24 cellular contexts compared by ENCODE assay signal in the genomic region with DNA sequence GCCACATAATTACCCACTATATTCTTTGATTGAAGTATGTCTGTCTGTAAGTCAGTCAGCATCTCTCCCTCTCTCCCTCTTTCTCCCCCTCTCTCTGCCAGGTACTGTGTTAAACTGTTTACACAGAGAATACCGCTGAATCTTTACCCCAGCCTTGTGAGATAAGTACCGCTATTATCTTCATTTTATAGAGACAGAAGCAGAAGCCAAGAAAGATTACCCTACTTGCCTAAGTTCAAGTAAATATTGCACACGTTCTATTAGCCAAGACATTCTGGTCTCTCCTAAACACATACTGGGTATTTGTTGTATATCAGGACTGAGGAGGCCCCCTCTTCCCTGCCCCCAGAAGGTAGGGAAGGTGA. TPM values are rescaled to one million over a fixed set of nuclear protein-coding genes. Genes with fewer than 3 reads are reported as not detected.
A peak's percentile ranks its signal among the peaks of the same experiment; 100 is the strongest.
DNase-seq lines count a peak whose midpoint lies in the region; ATAC-seq and TF ChIP-seq lines count a peak whose summit lies in the region.
"Had no signal": no experiment of that assay in that cellular context is flagged by ENCODE, and none has a peak within 500 bp of the region (broad histone marks: within the 10 kb centered on the region; RNA-seq: fewer than 3 reads in every experiment).

No MANE protein-coding gene starts in this region.

- WGBS in endodermal cell (ENCODE audit: insufficient coverage in 1 of 2, insufficient read length in 1 of 2), 2 experiments = 5% methylated on average over 2 of the region's 3 CpGs; no CpG with 5 or more reads in 1 of the 2 experiments
- WGBS in trophoblast cell (ENCODE audit: extremely low coverage, insufficient coverage, insufficient read length) = no CpG with 5 or more reads among the region's 3 CpGs
- 2 to 3% methylated on average over 3 of the region's 3 CpGs for WGBS in GM23248 (ENCODE audit: low coverage in 1 of 2, low lambda C conversion rate in 2 of 2, missing lambda C conversion rate in 2 of 2), 2 experiments

- H3K27me3 ChIP-seq in endodermal cell (ENCODE audit: control insufficient read depth, insufficient read depth, low read length, poor library complexity, severe bottlenecking) (peaks cover 94% of the 10 kb centered on the region), trophoblast cell (ENCODE audit: insufficient read depth, low read length) (peaks cover 44% of the 10 kb centered on the region), GM23248 (replicated peaks; ENCODE audit: insufficient read depth) (peaks cover 23% of the 10 kb centered on the region)
- H3K27me3 ChIP-seq: thyroid gland had no signal

- no peak overlapping the region for H2BK5ac ChIP-seq in trophoblast cell (ENCODE audit: low read depth, low read length, poor library complexity)

- H3K4me1 Mint-ChIP-seq in natural killer cell treated with Interleukin-12 subunit alpha and Interleukin-12 subunit beta and Interleukin-15 and Interleukin-18, amount 100 ng/mL, for 72 hours (ENCODE audit: low read depth in 2 of 2) = peaks cover 3 to 6% of the 10 kb centered on the region in 2 donors
- no peaks in the 10 kb centered on the region for H3K4me1 Mint-ChIP-seq in natural killer cell
- peaks cover 12% of the 10 kb centered on the region for H3K4me1 Mint-ChIP-seq in endodermal cell
- H3K4me1 Mint-ChIP-seq in stimulated activated memory B cell treated with anti-CD40 and anti-IgM and Interleukin-4, amounts not matched to agents 10 μg/mL and 1 μg/mL and 100 μg/mL, for 72 hours = peaks cover 8% of the 10 kb centered on the region

- H3K36me3 ChIP-seq in endodermal cell (ENCODE audit: control insufficient read depth, insufficient read depth, low read length) (no peaks in the 10 kb centered on the region), trophoblast cell (ENCODE audit: control insufficient read depth in 1 of 2, insufficient read depth in 2 of 2, low read length in 2 of 2) (no peaks in the 10 kb centered on the region), GM23248 (ENCODE audit: low read depth) (no peaks in the 10 kb centered on the region)
- H3K36me3 ChIP-seq: left ventricle myocardium inferior, thyroid gland had no signal

- H3F3A ChIP-seq in GM23248 (ENCODE audit: insufficient read depth) = no peaks in the 10 kb centered on the region

- H3K9me3 Mint-ChIP-seq in natural killer cell treated with Interleukin-12 subunit alpha and Interleukin-12 subunit beta and Interleukin-15 and Interleukin-18, amount 100 ng/mL, for 72 hours = no peaks in the 10 kb centered on the region
- H3K9me3 Mint-ChIP-seq in natural killer cell (no peaks in the 10 kb centered on the region), endodermal cell (peaks cover 64% of the 10 kb centered on the region)
- H3K9me3 Mint-ChIP-seq in stimulated activated memory B cell treated with anti-CD40 and anti-IgM and Interleukin-4, amounts not matched to agents 10 μg/mL and 1 μg/mL and 100 μg/mL, for 72 hours = no peaks in the 10 kb centered on the region
- H3K9me3 Mint-ChIP-seq: HFFc6 had no signal

- H2AK5ac ChIP-seq in trophoblast cell (ENCODE audit: low read length) = no peak overlapping the region

- H4K12ac ChIP-seq in trophoblast cell (ENCODE audit: low read depth, low read length) = no peak overlapping the region

- peak overlapping the region; percentile 12 for H3K4me3 Mint-ChIP-seq in natural killer cell treated with Interleukin-12 subunit alpha and Interleukin-12 subunit beta and Interleukin-15 and Interleukin-18, amount 100 ng/mL, for 72 hours
- H3K4me3 Mint-ChIP-seq in natural killer cell (no peak overlapping the region), endodermal cell (peak overlapping the region; percentile 32)
- peak overlapping the region; percentile 30 for H3K4me3 Mint-ChIP-seq in stimulated activated memory B cell treated with anti-CD40 and anti-IgM and Interleukin-4, amounts not matched to agents 10 μg/mL and 1 μg/mL and 100 μg/mL, for 72 hours
- H3K4me3 Mint-ChIP-seq: HFFc6, mesothelial cell of epicardium had no signal

- H3K9ac ChIP-seq in endodermal cell (ENCODE audit: extremely low read depth, low read length, poor library complexity, severe bottlenecking) = no peak overlapping the region
- no peak overlapping the region for H3K9ac ChIP-seq in trophoblast cell (ENCODE audit: low read length)
- no peak overlapping the region for H3K9ac ChIP-seq in GM23248
- H3K9ac ChIP-seq: KMS-11 had no signal

- TF ChIP-seq CTCF in natural killer cell (IDR thresholded peaks at IDR 0.05) = no peak
- no peak for TF ChIP-seq CTCF in endodermal cell (conservative IDR thresholded peaks at IDR 0.05)

- no peak overlapping the region for H2BK12ac ChIP-seq in trophoblast cell (ENCODE audit: low read length)

- no peak for DNase-seq in natural killer cell treated with Interleukin-12 subunit alpha and Interleukin-12 subunit beta and Interleukin-15 and Interleukin-18, amount 100 ng/mL, for 72 hours (ENCODE audit: low spot score)
- DNase-seq in natural killer cell = no peak
- DNase-seq in NCI-H69 (lab: John Stamatoyannopoulos, UW) = peak; percentile 23
- no peak for DNase-seq in endodermal cell
- no peak for DNase-seq in trophoblast cell
- DNase-seq in GM23248 = no peak
- DNase-seq: activated CD8-positive, alpha-beta memory T cell treated with anti-CD3 and anti-CD28 coated beads, Interleukin-2, amount 50 U/mL, for 4 hours; activated effector memory CD4-positive, alpha-beta T cell treated with anti-CD3 and anti-CD28 coated beads, Interleukin-2, amount 50 U/mL, for 16 hours; amygdala; central memory CD4-positive, alpha-beta T cell; DMS79; HFFc6; left ventricle myocardium inferior; NCI-H187 treated with DMSO at 0.1 percent for 48 hours; small intestine; stimulated activated naive CD4-positive, alpha-beta T cell treated with Interleukin-2 at 50 U/mL for 16 hours; thyroid gland had no signal

- H3K9me3 ChIP-seq in endodermal cell (ENCODE audit: control insufficient read depth, low read length) = no peaks in the 10 kb centered on the region
- H3K9me3 ChIP-seq in trophoblast cell (ENCODE audit: insufficient read depth, low read depth, low read length) = peaks cover 8% of the 10 kb centered on the region
- H3K9me3 ChIP-seq in GM23248 (ENCODE audit: low read depth) = no peaks in the 10 kb centered on the region
- H3K9me3 ChIP-seq: left ventricle myocardium inferior, thyroid gland had no signal

- H3K18ac ChIP-seq in trophoblast cell (ENCODE audit: low read length) = no peak overlapping the region

- peaks cover 28 to 43% of the 10 kb centered on the region in 2 donors for H3K27me3 Mint-ChIP-seq in natural killer cell treated with Interleukin-12 subunit alpha and Interleukin-12 subunit beta and Interleukin-15 and Interleukin-18, amount 100 ng/mL, for 72 hours
- peaks cover 31 to 62% of the 10 kb centered on the region in 2 donors for H3K27me3 Mint-ChIP-seq in natural killer cell (ENCODE audit: low read depth in 2 of 2)
- H3K27me3 Mint-ChIP-seq in endodermal cell (ENCODE audit: insufficient read depth) = peaks cover 48% of the 10 kb centered on the region
- H3K27me3 Mint-ChIP-seq in stimulated activated memory B cell treated with anti-CD40 and anti-IgM and Interleukin-4, amounts not matched to agents 10 μg/mL and 1 μg/mL and 100 μg/mL, for 72 hours = peaks cover 18% of the 10 kb centered on the region

- no peaks in the 10 kb centered on the region for H3K36me3 Mint-ChIP-seq in natural killer cell treated with Interleukin-12 subunit alpha and Interleukin-12 subunit beta and Interleukin-15 and Interleukin-18, amount 100 ng/mL, for 72 hours
- no peaks in the 10 kb centered on the region for H3K36me3 Mint-ChIP-seq in natural killer cell
- no peaks in the 10 kb centered on the region for H3K36me3 Mint-ChIP-seq in endodermal cell (ENCODE audit: low read depth)
- H3K36me3 Mint-ChIP-seq in stimulated activated memory B cell treated with anti-CD40 and anti-IgM and Interleukin-4, amounts not matched to agents 10 μg/mL and 1 μg/mL and 100 μg/mL, for 72 hours = no peaks in the 10 kb centered on the region
- H3K36me3 Mint-ChIP-seq: mesothelial cell of epicardium had no signal

- no peak overlapping the region for H4K8ac ChIP-seq in trophoblast cell (ENCODE audit: low read depth, low read length)

- H3K23ac ChIP-seq in trophoblast cell (ENCODE audit: low read length) = no peak overlapping the region

- intact Hi-C loops in natural killer cell (cut with micrococcal nuclease) = no loop called here

- H3K4me3 ChIP-seq in endodermal cell (ENCODE audit: low read length) (peak overlapping the region; percentile 62), trophoblast cell (ENCODE audit: low read depth, low read length) (no peak overlapping the region), GM23248 (no peak overlapping the region)
- H3K4me3 ChIP-seq: thyroid gland had no signal

- H4K91ac ChIP-seq in trophoblast cell (ENCODE audit: low read depth, low read length) = no peak overlapping the region

- H3K4me2 ChIP-seq in trophoblast cell (ENCODE audit: low read length) (no peak overlapping the region), GM23248 (ENCODE audit: unreplicated experiment) (no peak overlapping the region)
- H3K4me2 ChIP-seq: KMS-11 had no signal

- no peaks in the 10 kb centered on the region for H3K79me1 ChIP-seq in trophoblast cell (ENCODE audit: low read length)

- ATAC-seq in natural killer cell treated with Interleukin-12 subunit alpha and Interleukin-12 subunit beta and Interleukin-15 and Interleukin-18, amount 100 ng/mL, for 72 hours = no peak
- no peak for ATAC-seq in natural killer cell
- ATAC-seq in stimulated activated memory B cell treated with anti-CD40 and anti-IgM and Interleukin-4, amounts not matched to agents 10 μg/mL and 1 μg/mL and 100 μg/mL, for 72 hours = no peak
- no peak for ATAC-seq in HG03442 (IDR thresholded peaks at IDR 0.05; ENCODE audit: unreplicated experiment)

- no peak overlapping the region for H3K27ac Mint-ChIP-seq in natural killer cell treated with Interleukin-12 subunit alpha and Interleukin-12 subunit beta and Interleukin-15 and Interleukin-18, amount 100 ng/mL, for 72 hours
- H3K27ac Mint-ChIP-seq in natural killer cell = no peak overlapping the region
- no peak overlapping the region for H3K27ac Mint-ChIP-seq in endodermal cell
- no peak overlapping the region for H3K27ac Mint-ChIP-seq in stimulated activated memory B cell treated with anti-CD40 and anti-IgM and Interleukin-4, amounts not matched to agents 10 μg/mL and 1 μg/mL and 100 μg/mL, for 72 hours
- H3K27ac Mint-ChIP-seq: HFFc6, mesothelial cell of epicardium had no signal

- no peaks in the 10 kb centered on the region for H3K9me2 ChIP-seq in GM23248 (ENCODE audit: insufficient read depth)

- no peaks in the 10 kb centered on the region for H3K79me2 ChIP-seq in trophoblast cell (ENCODE audit: control insufficient read depth, insufficient read depth, low read length, poor library complexity)
- H3K79me2 ChIP-seq in GM23248 (ENCODE audit: insufficient read depth) = no peaks in the 10 kb centered on the region

- H3K4me1 ChIP-seq in endodermal cell (ENCODE audit: control insufficient read depth, insufficient read depth, low read length) (no peaks in the 10 kb centered on the region), trophoblast cell (ENCODE audit: control insufficient read depth in 1 of 2, insufficient read depth in 2 of 2, low read length in 2 of 2) (peaks cover 0 to 3% of the 10 kb centered on the region in 2 experiments), GM23248 (ENCODE audit: insufficient read depth) (no peaks in the 10 kb centered on the region)
- H3K4me1 ChIP-seq: thyroid gland had no signal

- H3K4ac ChIP-seq in trophoblast cell (ENCODE audit: low read depth, low read length) = no peak overlapping the region

- H2AFZ ChIP-seq in trophoblast cell (ENCODE audit: insufficient read depth, low read length, poor library complexity) = no peak overlapping the region
- no peak overlapping the region for H2AFZ ChIP-seq in GM23248

- H4K20me1 ChIP-seq in GM23248 (ENCODE audit: insufficient read depth) = no peaks in the 10 kb centered on the region

- H2BK120ac ChIP-seq in trophoblast cell (ENCODE audit: insufficient read depth, low read length, poor library complexity) = no peak overlapping the region

- H3K27ac ChIP-seq in endodermal cell (ENCODE audit: low read depth, low read length) (no peak overlapping the region), trophoblast cell (ENCODE audit: low read depth, low read length) (no peak overlapping the region), GM23248 (no peak overlapping the region)
- H3K27ac ChIP-seq: epithelial cell of prostate, KMS-11, left ventricle myocardium inferior, thyroid gland had no signal

- no peak overlapping the region for H3K14ac ChIP-seq in trophoblast cell (ENCODE audit: low read length)

- in situ Hi-C loops in GM23248 (cut with MboI) = no loop called here

RNA-seq across cellular contexts. Expression of gene GPR101, which starts 0.7 kb away (rescaled TPM):
- not detected for total RNA-seq in natural killer cell treated with Interleukin-12 subunit alpha and Interleukin-12 subunit beta and Interleukin-15 and Interleukin-18, amount 100 ng/mL, for 72 hours
- total RNA-seq in natural killer cell (under 1 TPM in 2 of 3 donors, not detected in 1; 0.23 to 0.33 TPM), endodermal cell (not detected)
- not detected for polyA plus RNA-seq in endodermal cell (2013, experiment 1 of 2)
- not detected for polyA plus RNA-seq in endodermal cell (2013, experiment 2 of 2)
- not detected in 2 replicates for polyA plus RNA-seq in trophoblast cell (2013)
- not detected in 2 replicates for total RNA-seq in GM23248 (2014; rRNA removed; shearing (Covaris generic))
- polyA plus RNA-seq in GM23248 (2016; fragmentation: Nextera tagmentation; extraction: Ambion mirVana) = not detected in 2 replicates
- total RNA-seq: dermis microvascular lymphatic vessel endothelial cell, HFFc6, left ventricle myocardium inferior, mesothelial cell of epicardium, OCI-LY7, thyroid gland had no signal
- polyA plus RNA-seq: small intestine had no signal
